In the genomic region with DNA sequence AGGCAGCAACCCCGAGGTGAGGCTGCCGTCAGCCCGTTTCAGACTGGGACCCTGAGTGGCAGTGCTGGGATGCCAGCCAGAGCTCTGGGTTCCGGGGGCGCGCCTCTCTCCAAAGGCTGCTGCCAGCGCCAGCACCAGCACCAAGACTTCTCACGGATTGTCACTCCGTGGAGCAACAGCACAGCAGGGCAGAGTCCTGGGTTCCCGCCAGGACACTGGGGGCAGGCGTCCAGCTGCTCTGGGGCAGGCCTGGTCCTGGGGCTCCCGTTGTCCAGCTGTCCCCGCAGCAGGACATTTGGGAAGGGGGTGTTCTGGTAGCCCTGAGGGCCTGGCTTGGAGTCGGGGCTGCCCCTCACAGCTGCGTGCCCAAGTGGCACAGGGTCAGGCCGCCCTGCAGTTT, we compare ENCODE assay signal across 18 cellular contexts.
DNase-seq lines count a peak whose midpoint lies in the region; ATAC-seq and TF ChIP-seq lines count a peak whose summit lies in the region.
"Had no signal": no experiment of that assay in that cellular context is flagged by ENCODE, and none has a peak within 500 bp of the region (broad histone marks: within the 10 kb centered on the region; RNA-seq: fewer than 3 reads in every experiment).

No MANE protein-coding gene starts in this region.

- intact Hi-C loops in Right ventricle myocardium superior (cut with DNase I) (loop anchor here (5.0 kb wide), 1 partner anchor 132 kb away; no protein-coding TSS in a partner anchor), left ventricle myocardium inferior (cut with micrococcal nuclease) (no loop called here)

- H3K27ac Mint-ChIP-seq in stimulated activated naive CD8-positive, alpha-beta T cell treated with anti-CD3 and anti-CD28 coated beads, Interleukin-15, amount 100 ng/mL, for 72 hours: no peak overlapping the region
- no peak overlapping the region for H3K27ac Mint-ChIP-seq in activated CD4-positive, alpha-beta memory T cell treated with anti-CD3 and anti-CD28 coated beads, Interleukin-2, amount 10 ng/mL, durations not matched to agents 7 days and 5 days

- CTCF ChIA-PET in activated CD4-positive, alpha-beta memory T cell treated with anti-CD3 and anti-CD28 coated beads, Interleukin-2, amount 10 ng/mL, durations not matched to agents 7 days and 5 days (lab: Charles Lee): no interaction called here

- H3K4me1 ChIP-seq in left ventricle myocardium inferior: no peaks in the 10 kb centered on the region

- H3K36me3 ChIP-seq in left ventricle myocardium inferior: no peaks in the 10 kb centered on the region

- H3K27me3 ChIP-seq in left ventricle myocardium inferior (ENCODE audit: low read depth): no peaks in the 10 kb centered on the region

- H3K4me1 Mint-ChIP-seq in stimulated activated naive CD8-positive, alpha-beta T cell treated with anti-CD3 and anti-CD28 coated beads, Interleukin-15, amount 100 ng/mL, for 72 hours: peaks cover 24% of the 10 kb centered on the region
- H3K4me1 Mint-ChIP-seq in activated CD4-positive, alpha-beta memory T cell treated with anti-CD3 and anti-CD28 coated beads, Interleukin-2, amount 10 ng/mL, durations not matched to agents 7 days and 5 days: no peaks in the 10 kb centered on the region

- POLR2A ChIA-PET in activated CD4-positive, alpha-beta memory T cell treated with anti-CD3 and anti-CD28 coated beads, Interleukin-2, amount 10 ng/mL, durations not matched to agents 7 days and 5 days (lab: Charles Lee): no interaction called here

- no peak for TF ChIP-seq CTCF in left ventricle myocardium inferior (IDR thresholded peaks at IDR 0.05; ENCODE audit: borderline replicate concordance)

- H3K36me3 Mint-ChIP-seq in activated CD4-positive, alpha-beta memory T cell treated with anti-CD3 and anti-CD28 coated beads, Interleukin-2, amount 10 ng/mL, durations not matched to agents 7 days and 5 days (ENCODE audit: low read depth): no peaks in the 10 kb centered on the region

- peak; percentile 30 for ATAC-seq in Right ventricle myocardium superior (ENCODE audit: poor library complexity)
- ATAC-seq in stimulated activated naive CD8-positive, alpha-beta T cell treated with anti-CD3 and anti-CD28 coated beads, Interleukin-15, amount 100 ng/mL, for 72 hours: no peak
- ATAC-seq: PC-3 had no signal

- H3K27me3 Mint-ChIP-seq in stimulated activated naive CD8-positive, alpha-beta T cell treated with anti-CD3 and anti-CD28 coated beads, Interleukin-15, amount 100 ng/mL, for 72 hours: peaks cover 18% of the 10 kb centered on the region
- H3K27me3 Mint-ChIP-seq in activated CD4-positive, alpha-beta memory T cell treated with anti-CD3 and anti-CD28 coated beads, Interleukin-2, amount 10 ng/mL, durations not matched to agents 7 days and 5 days: peaks cover 2% of the 10 kb centered on the region

- H3K4me3 ChIP-seq in left ventricle myocardium inferior: no peak overlapping the region

- H3K27ac ChIP-seq in left ventricle myocardium inferior (replicated peaks) (no peak overlapping the region), substantia nigra (ENCODE audit: low read depth, low read length, poor library complexity, severe bottlenecking) (no peak overlapping the region)

- no peaks in the 10 kb centered on the region for H3K9me3 ChIP-seq in left ventricle myocardium inferior (replicated peaks)

- H3K9me3 Mint-ChIP-seq in stimulated activated naive CD8-positive, alpha-beta T cell treated with anti-CD3 and anti-CD28 coated beads, Interleukin-15, amount 100 ng/mL, for 72 hours: no peaks in the 10 kb centered on the region
- H3K9me3 Mint-ChIP-seq in activated CD4-positive, alpha-beta memory T cell treated with anti-CD3 and anti-CD28 coated beads, Interleukin-2, amount 10 ng/mL, durations not matched to agents 7 days and 5 days: no peaks in the 10 kb centered on the region

- H3K4me3 Mint-ChIP-seq in stimulated activated naive CD8-positive, alpha-beta T cell treated with anti-CD3 and anti-CD28 coated beads, Interleukin-15, amount 100 ng/mL, for 72 hours: no peak overlapping the region
- no peak overlapping the region for H3K4me3 Mint-ChIP-seq in activated CD4-positive, alpha-beta memory T cell treated with anti-CD3 and anti-CD28 coated beads, Interleukin-2, amount 10 ng/mL, durations not matched to agents 7 days and 5 days

- DNase-seq in Right ventricle myocardium superior (no peak), left ventricle myocardium inferior (no peak), globus pallidus (ENCODE audit: low spot score) (peak; percentile 55), myocyte (ENCODE audit: low read depth) (peak; percentile 36), substantia nigra (lab: John Stamatoyannopoulos, UW) (peak in 40 of 49 donors; percentile 14 to 84 (median 46)), ureter (ENCODE audit: low spot score) (no peak)
- no peak for DNase-seq in stimulated activated naive CD8-positive, alpha-beta T cell treated with anti-CD3 and anti-CD28 coated beads, Interleukin-15, amount 100 ng/mL, for 72 hours
- no peak for DNase-seq in activated CD4-positive, alpha-beta memory T cell treated with anti-CD3 and anti-CD28 coated beads, Interleukin-2, amount 10 ng/mL, durations not matched to agents 7 days and 5 days
- DNase-seq: DMS79, H7, MM.1S, NCI-H1048, NCI-H1417 treated with DMSO at 0.1 percent for 48 hours, NCI-H187, NCI-H446 treated with DMSO at 0.1 percent for 48 hours, NCI-H526 treated with DMSO at 0.1 percent for 48 hours, PC-3, SHP77 treated with DMSO at 0.1 percent for 48 hours had no signal

Comparison
In these comparisons a context has a peak if more than half of its experiments do, and no peak if none do; other contexts are left out.
1. DNase-seq: peak in globus pallidus (single experiment), myocyte (single experiment) and substantia nigra (40 of 49); none in Right ventricle myocardium superior (single experiment), left ventricle myocardium inferior (single experiment), ureter (single experiment), stimulated activated naive CD8-positive, alpha-beta T cell treated with anti-CD3 and anti-CD28 coated beads, Interleukin-15, amount 100 ng/mL, for 72 hours (0 of 2) and activated CD4-positive, alpha-beta memory T cell treated with anti-CD3 and anti-CD28 coated beads, Interleukin-2, amount 10 ng/mL, durations not matched to agents 7 days and 5 days (single experiment).